In the genomic region with DNA sequence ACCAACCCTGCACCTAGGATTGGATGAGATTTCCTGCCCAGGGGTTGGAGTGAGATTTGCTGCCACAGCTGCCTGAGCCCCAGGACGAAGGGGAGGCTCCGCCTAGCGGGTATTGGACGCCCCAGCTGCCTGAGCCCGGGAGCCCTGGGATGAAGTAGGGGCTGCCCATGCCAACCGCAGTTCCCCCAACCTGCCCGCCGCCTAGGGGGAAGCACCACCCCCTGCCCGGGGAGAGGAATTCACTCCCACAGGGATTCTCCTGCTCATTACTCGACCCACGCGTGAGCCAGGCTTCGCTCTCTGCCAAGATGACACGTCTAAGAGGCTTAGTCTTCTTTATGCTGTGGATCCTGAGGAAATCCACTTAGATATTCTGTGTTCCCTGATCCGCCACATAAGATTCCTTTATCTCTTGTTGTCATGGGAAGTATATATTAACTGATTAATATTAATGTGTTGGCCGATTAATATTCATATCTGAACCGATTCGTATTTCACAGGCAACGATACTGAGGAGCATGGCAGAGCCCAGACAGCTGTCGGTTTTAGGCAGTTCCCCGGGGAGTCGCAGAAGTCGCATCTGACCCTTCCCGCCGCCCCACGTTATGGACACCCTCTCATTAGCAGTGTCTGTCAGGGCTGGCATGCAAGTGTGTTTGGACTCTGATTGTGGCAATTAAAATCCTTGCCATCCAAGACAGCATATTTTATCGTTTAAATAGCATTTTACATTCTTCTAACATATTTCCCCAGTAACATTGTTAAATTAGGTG, we compare ENCODE assay signal across 17 cellular contexts. TPM values are rescaled to one million over a fixed set of nuclear protein-coding genes. Genes with fewer than 3 reads are reported as not detected.
A peak's percentile ranks its signal among the peaks of the same experiment; 100 is the strongest.
DNase-seq lines count a peak whose midpoint lies in the region; ATAC-seq and TF ChIP-seq lines count a peak whose summit lies in the region.
"Had no signal": no experiment of that assay in that cellular context is flagged by ENCODE, and none has a peak within 500 bp of the region (broad histone marks: within the 10 kb centered on the region; RNA-seq: fewer than 3 reads in every experiment).

No MANE protein-coding gene starts in this region.

- no peak overlapping the region for H2AFZ ChIP-seq in osteoblast (ENCODE audit: low read length)

- no peaks in the 10 kb centered on the region for H3K27me3 ChIP-seq in WERI-Rb-1 (ENCODE audit: insufficient read depth, low read depth, severe bottlenecking)
- peaks cover 7% of the 10 kb centered on the region for H3K27me3 ChIP-seq in osteoblast (ENCODE audit: insufficient read depth, low read length)

- no peak for ATAC-seq in HG03520 (IDR thresholded peaks at IDR 0.05; ENCODE audit: unreplicated experiment)
- ATAC-seq: HCT116, Right ventricle myocardium inferior had no signal

- H3K79me2 ChIP-seq in osteoblast (ENCODE audit: insufficient read depth, low read length), result no peaks in the 10 kb centered on the region

- no peak overlapping the region for H3K4me2 ChIP-seq in osteoblast (ENCODE audit: insufficient read depth, low read length)

- no peak for TF ChIP-seq POLR2A in erythroblast (IDR thresholded peaks at IDR 0.05; ENCODE audit: low read length)

- no peaks in the 10 kb centered on the region for H4K20me1 ChIP-seq in osteoblast (ENCODE audit: insufficient read depth, low read length)

- TF ChIP-seq CTCF in LNCaP clone FGC (IDR thresholded peaks at IDR 0.05; ENCODE audit: control insufficient read depth, extremely low read depth, insufficient read depth), result 0 out of 2 replicates have a peak, but pooled peaks have one; percentile 15
- TF ChIP-seq CTCF in WERI-Rb-1 (IDR thresholded peaks at IDR 0.05; ENCODE audit: low read depth, low read length), result peak; percentile 55
- TF ChIP-seq CTCF in osteoblast (IDR thresholded peaks at IDR 0.05; ENCODE audit: extremely low read depth, low read depth, low read length), result no peak

- H3K27ac ChIP-seq in WERI-Rb-1, result peak overlapping the region; percentile 41
- no peak overlapping the region for H3K27ac ChIP-seq in osteoblast (ENCODE audit: low read depth, low read length)

- DNase-seq in NCI-H2171 treated with DMSO at 0.1 percent for 48 hours (lab: John Stamatoyannopoulos, UW), result peak; percentile 47
- DNase-seq in NCI-H2171 (lab: John Stamatoyannopoulos, UW), result no peak
- DNase-seq in LNCaP clone FGC (ENCODE audit: low read depth), result no peak
- DNase-seq in WERI-Rb-1, result peak; percentile 48
- DNase-seq in osteoblast (ENCODE audit: insufficient read length, low spot score, missing footprints), result peak; percentile 64
- DNase-seq in T-helper 9 cell, result no peak
- DNase-seq in erythroblast (lab: John Stamatoyannopoulos, UW), result no peak
- DNase-seq: GF-D8, GOT3, KG1, NCI-H1092 treated with DMSO at 0.1 percent for 48 hours, NCI-H1436 treated with DMSO at 0.1 percent for 48 hours, NCI-H446 treated with DMSO at 0.1 percent for 48 hours, OCI-M1 had no signal

- H3K9me3 ChIP-seq in WERI-Rb-1 (ENCODE audit: severe bottlenecking) (no peaks in the 10 kb centered on the region), osteoblast (ENCODE audit: low read depth, low read length) (no peaks in the 10 kb centered on the region)

- H3K4me3 ChIP-seq in LNCaP clone FGC (ENCODE audit: low read depth, low read length) (no peak overlapping the region), WERI-Rb-1 (ENCODE audit: low read depth, low read length) (peak overlapping the region; percentile 13), osteoblast (ENCODE audit: insufficient read depth, low read length) (no peak overlapping the region)

- H3K4me1 ChIP-seq in osteoblast (ENCODE audit: insufficient read depth, low read length), result no peaks in the 10 kb centered on the region

- H3K36me3 ChIP-seq in WERI-Rb-1, result no peaks in the 10 kb centered on the region
- H3K36me3 ChIP-seq in osteoblast (ENCODE audit: insufficient read depth, low read length), result no peaks in the 10 kb centered on the region

RNA-seq across cellular contexts. Expression of a gene that starts 44.5 kb away (rescaled TPM):
- total RNA-seq in osteoblast, result 39.5 and 55.7 TPM in 2 replicates

Comparison
In these comparisons a context has a peak if more than half of its experiments do, and no peak if none do; other contexts are left out.
1. DNase-seq: peak in NCI-H2171 treated with DMSO at 0.1 percent for 48 hours (single experiment), WERI-Rb-1 (single experiment) and osteoblast (single experiment); none in NCI-H2171 (single experiment), LNCaP clone FGC (single experiment), T-helper 9 cell (single experiment) and erythroblast (0 of 2).